In the genomic region with DNA sequence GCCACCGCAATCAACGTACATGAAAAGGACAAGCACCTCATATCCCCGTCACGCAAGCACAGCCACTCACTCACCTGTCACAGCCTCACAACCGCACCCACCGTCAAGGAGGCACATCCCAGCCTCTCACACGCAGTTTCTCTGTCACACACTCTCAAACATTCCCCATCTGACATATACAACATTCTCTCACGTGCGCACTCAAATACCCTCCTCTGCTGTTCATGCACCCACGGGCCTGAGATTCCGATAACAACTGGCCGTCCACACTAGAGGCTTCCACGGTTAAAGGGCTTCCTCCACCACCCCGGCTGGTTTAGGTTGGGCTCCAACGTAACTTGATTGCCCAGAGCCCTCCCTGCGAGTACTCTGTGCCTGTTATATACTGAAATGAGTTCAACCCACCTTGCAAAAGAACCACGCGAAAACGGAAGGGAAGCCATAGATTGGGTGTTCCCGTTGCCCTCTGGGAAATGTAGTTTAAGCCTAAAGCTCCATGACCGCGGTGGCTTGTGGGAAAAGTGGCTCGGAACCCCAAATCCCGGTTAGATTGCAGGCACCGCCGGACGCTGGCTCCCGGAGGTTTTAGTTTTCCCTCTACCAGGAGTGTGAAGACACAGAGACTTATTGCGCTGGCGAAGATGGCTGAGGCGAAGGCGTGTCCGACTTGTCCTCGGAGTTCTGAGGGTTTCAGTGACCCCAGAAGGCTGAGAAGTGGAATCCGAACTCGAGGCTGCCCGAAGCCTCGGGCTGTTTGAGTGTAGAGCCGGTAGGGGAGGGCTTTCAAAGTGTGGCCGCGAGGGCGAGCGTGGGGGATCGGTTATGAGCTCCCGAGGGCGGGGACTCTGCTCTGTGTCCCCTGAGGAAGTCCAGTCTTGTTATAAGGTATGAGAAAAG, we compare ENCODE assay signal across 8 cellular contexts. TPM values are rescaled to one million over a fixed set of nuclear protein-coding genes. Genes with fewer than 3 reads are reported as not detected.
DNase-seq lines count a peak whose midpoint lies in the region; ATAC-seq and TF ChIP-seq lines count a peak whose summit lies in the region.

A gene (minus strand): TSS at position 448 of the 897 bp plus-strand sequence. CDS start 5,857 bp downstream, outside the sequence.

- in situ Hi-C loops in Caki2 (cut with HindIII; ENCODE audit: low pct_unique_long_range_greater_than_20kb, low sequenced_read_pairs) = no loop called here

- H3F3A ChIP-seq in OCI-LY1 (ENCODE audit: insufficient read depth, low read length) = no peaks in the 10 kb centered on the region

- peak within 1 kb of the TSS; percentile 63 for H3K27ac ChIP-seq in OCI-LY1 (ENCODE audit: low read depth, low read length, poor library complexity, severe bottlenecking)

- no peak for TF ChIP-seq CTCF in OCI-LY1 (IDR thresholded peaks at IDR 0.05; ENCODE audit: low read length)
- peak; percentile 27 for TF ChIP-seq CTCF in epithelial cell of esophagus (IDR thresholded peaks at IDR 0.05; ENCODE audit: insufficient read depth, low read depth, low read length, missing control alignments)

- peak within 1 kb of the TSS; percentile 7 for H2AFZ ChIP-seq in OCI-LY1 (ENCODE audit: low read length)

- no peaks in the 10 kb centered on the region for H4K20me1 ChIP-seq in OCI-LY1 (ENCODE audit: insufficient read depth, low read length)

- peak within 1 kb of the TSS; percentile 78 for H3K4me3 ChIP-seq in OCI-LY1 (ENCODE audit: low read depth, low read length, poor library complexity, severe bottlenecking)
- peak within 1 kb of the TSS; percentile 98 for H3K4me3 ChIP-seq in epithelial cell of esophagus (ENCODE audit: low read length)

- H3K9ac ChIP-seq in OCI-LY1 (ENCODE audit: low read length) = peak within 1 kb of the TSS; percentile 79

- no peaks in the 10 kb centered on the region for H3K27me3 ChIP-seq in OCI-LY1 (ENCODE audit: insufficient read depth, low read length)

- peaks cover 4% of the 10 kb centered on the region; the same call in 1 of the 2 replicates for H3K9me3 ChIP-seq in OCI-LY1 (ENCODE audit: low read length)

- H3K4me2 ChIP-seq in OCI-LY1 (ENCODE audit: low read length) = peak within 1 kb of the TSS; percentile 80

- no peaks in the 10 kb centered on the region for H3K79me2 ChIP-seq in OCI-LY1 (ENCODE audit: insufficient read depth, low read length)

- H3K36me3 ChIP-seq in OCI-LY1 (ENCODE audit: insufficient read depth, low read length) = no peaks in the 10 kb centered on the region

- ATAC-seq in GM21423 (IDR thresholded peaks at IDR 0.05; ENCODE audit: unreplicated experiment) = peak; percentile 84

- DNase-seq in Caki2 (ENCODE audit: low read depth) (peak; percentile 84), HuH-7 (ENCODE audit: low spot score) (peak; percentile 90), activated T-cell treated with anti-CD3 and anti-CD28 coated beads for 1 hour (ENCODE audit: low read depth) (peak; percentile 64), epithelial cell of esophagus (ENCODE audit: low read depth) (peak; percentile 93), middle frontal gyrus (ENCODE audit: extremely low spot score, low spot score) (peak; percentile 89)
- peak; percentile 43 to 46 for DNase-seq in stimulated activated CD8-positive, alpha-beta memory T cell treated with anti-CD3 and anti-CD28 coated beads, Interleukin-2, amount 100 ng/mL, for 1 hour (ENCODE audit: low read depth in 2 of 2)

- H3K4me1 ChIP-seq in OCI-LY1 (ENCODE audit: insufficient read depth, low read length, severe bottlenecking) = peaks cover 9% of the 10 kb centered on the region

- H3K9me2 ChIP-seq in OCI-LY1 (ENCODE audit: low read depth, low read length) = no peaks in the 10 kb centered on the region

RNA-seq across cellular contexts. Expression of the gene that starts here (rescaled TPM):
- 2.2 and 4.8 TPM in 2 replicates for total RNA-seq in Caki2 (2014; rRNA removed; shearing (Covaris generic); ENCODE audit: low replicate concordance)

Comparison
In these comparisons a context has a peak if more than half of its experiments do, and no peak if none do; other contexts are left out.
1. Peak in every context shown above with its lines: DNase-seq, ATAC-seq, H3K4me3 ChIP-seq and H3K27ac ChIP-seq.